Comparison of ENCODE assay signal across 33 cellular contexts in the genomic region with DNA sequence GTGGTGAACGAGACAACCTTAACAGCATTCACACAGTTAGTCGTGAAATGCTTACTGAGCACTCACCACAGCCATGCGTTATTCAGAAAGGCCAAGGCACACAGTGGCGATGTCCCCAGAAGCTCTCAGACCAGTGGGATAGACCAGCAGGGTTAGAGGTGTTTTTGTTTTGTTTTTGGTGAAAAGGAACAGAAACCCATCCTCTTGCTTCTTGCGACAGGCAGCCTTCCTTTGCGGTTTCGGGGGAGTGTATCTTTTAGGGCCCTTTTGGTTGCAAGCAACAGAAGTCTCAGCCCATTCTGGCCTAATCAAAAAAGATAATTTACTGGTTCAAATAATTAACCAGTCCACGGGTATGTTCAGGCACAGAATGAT. TPM values are rescaled to one million over a fixed set of nuclear protein-coding genes. Genes with fewer than 3 reads are reported as not detected.
DNase-seq lines count a peak whose midpoint lies in the region; ATAC-seq, FAIRE-seq and TF ChIP-seq lines count a peak whose summit lies in the region.
"Had no signal": no experiment of that assay in that cellular context is flagged by ENCODE, and none has a peak within 500 bp of the region (broad histone marks: within the 10 kb centered on the region; RNA-seq: fewer than 3 reads in every experiment).

No MANE protein-coding gene starts in this region.

- H3K4me1 ChIP-seq in K562 (replicated peaks in 1 of 2; ENCODE audit: control insufficient read depth in 2 of 2, insufficient read depth in 2 of 2, low read length in 2 of 2), result peaks cover 0 to 9% of the 10 kb centered on the region in 2 experiments; a peak in 2 of 5 replicates
- peaks cover 39 to 72% of the 10 kb centered on the region in 2 experiments for H3K4me1 ChIP-seq in neutrophil (ENCODE audit: control insufficient read depth in 1 of 2, insufficient read depth in 1 of 2, low read depth in 1 of 2, low read length in 1 of 2)
- no peaks in the 10 kb centered on the region for H3K4me1 ChIP-seq in mesendoderm (ENCODE audit: control insufficient read depth, low read depth, low read length)
- H3K4me1 ChIP-seq: colonic mucosa, esophagus muscularis mucosa had no signal

- H3K27me3 ChIP-seq in K562 (ENCODE audit: control insufficient read depth in 2 of 2, insufficient read depth in 2 of 2, low read length in 2 of 2) (peaks cover 0 to 12% of the 10 kb centered on the region in 2 experiments; a peak in 1 of 5 replicates), neutrophil (no peaks in the 10 kb centered on the region), mesendoderm (ENCODE audit: insufficient read depth, low read length, poor library complexity) (no peaks in the 10 kb centered on the region)
- H3K27me3 ChIP-seq: adrenal gland, brain microvascular endothelial cell, colonic mucosa, hepatocyte, ovary, suprapubic skin had no signal

- peak overlapping the region; percentile 76 for H3K27ac Mint-ChIP-seq in activated CD8-positive, alpha-beta T cell treated with anti-CD3 and anti-CD28 coated beads, Interleukin-2, amount 10 ng/mL, durations not matched to agents 7 days and 5 days
- H3K27ac Mint-ChIP-seq in activated CD8-positive, alpha-beta T cell treated with anti-CD3 and anti-CD28 coated beads for 36 hours, result no peak overlapping the region
- H3K27ac Mint-ChIP-seq: activated T-cell treated with anti-CD3 and anti-CD28 coated beads, Interleukin-2, amount 50 U/mL, for 24 hours; endodermal cell; stimulated activated memory B cell treated with anti-CD40 and anti-IgM and Interleukin-4, amounts not matched to agents 10 μg/mL and 1 μg/mL and 100 μg/mL, for 72 hours had no signal

- in situ Hi-C loops in K562 (cut with MboI), result no loop called here

- H3K79me2 ChIP-seq in K562 (ENCODE audit: control insufficient read depth, insufficient read depth, low read length) (no peaks in the 10 kb centered on the region), mesendoderm (ENCODE audit: control insufficient read depth, insufficient read depth, low read length) (no peaks in the 10 kb centered on the region)
- H3K79me2 ChIP-seq: hepatocyte had no signal

- H3K79me1 ChIP-seq in mesendoderm (ENCODE audit: low read length), result no peaks in the 10 kb centered on the region

- TF ChIP-seq CTCF in activated CD8-positive, alpha-beta T cell treated with anti-CD3 and anti-CD28 coated beads for 36 hours (IDR thresholded peaks at IDR 0.05), result no peak
- no peak for TF ChIP-seq CTCF in NB4 (IDR thresholded peaks at IDR 0.05; ENCODE audit: low read depth, low read length)
- TF ChIP-seq CTCF in K562 (IDR thresholded peaks at IDR 0.05 in 2 of 3, conservative IDR thresholded peaks at IDR 0.05 in 1 of 3; ENCODE audit: insufficient read depth in 2 of 3, low read depth in 1 of 3, low read length in 3 of 3), result no peak
- no peak for TF ChIP-seq CTCF in neutrophil (IDR thresholded peaks at IDR 0.05)

- H3K36me3 Mint-ChIP-seq in activated CD8-positive, alpha-beta T cell treated with anti-CD3 and anti-CD28 coated beads, Interleukin-2, amount 10 ng/mL, durations not matched to agents 7 days and 5 days (ENCODE audit: low read depth), result peaks cover 4% of the 10 kb centered on the region
- H3K36me3 Mint-ChIP-seq in activated CD8-positive, alpha-beta T cell treated with anti-CD3 and anti-CD28 coated beads for 36 hours (ENCODE audit: low read depth), result no peaks in the 10 kb centered on the region
- H3K36me3 Mint-ChIP-seq: naive B cell; stimulated activated memory B cell treated with anti-CD40 and anti-IgM and Interleukin-4, amounts not matched to agents 10 μg/mL and 1 μg/mL and 100 μg/mL, for 72 hours had no signal

- H3K4me2 ChIP-seq in K562 (ENCODE audit: insufficient read depth, low read length), result peak overlapping the region; percentile 42
- H3K4me2 ChIP-seq in mesendoderm (ENCODE audit: low read length), result no peak overlapping the region
- H3K4me2 ChIP-seq: hepatocyte had no signal

- no peak overlapping the region for H4K8ac ChIP-seq in mesendoderm (ENCODE audit: low read depth, low read length)

- H4K20me1 ChIP-seq in K562 (replicated peaks; ENCODE audit: control insufficient read depth, insufficient read depth, low read length), result no peaks in the 10 kb centered on the region

- no peak for DNase-seq in activated CD8-positive, alpha-beta T cell treated with anti-CD3 and anti-CD28 coated beads, Interleukin-2, amount 10 ng/mL, durations not matched to agents 7 days and 5 days
- DNase-seq in activated CD8-positive, alpha-beta T cell treated with anti-CD3 and anti-CD28 coated beads for 36 hours, result no peak
- DNase-seq in NB4 (ENCODE audit: low read depth) (peak; percentile 88), K562 (ENCODE audit: extremely low read depth in 1 of 4, low spot score in 3 of 4) (no peak), kidney tubule cell (ENCODE audit: low spot score) (no peak), mesendoderm (no peak)
- no peak for DNase-seq in NK-92 treated with Interleukin-12 subunit alpha and Interleukin-12 subunit beta, amount 100 ng/mL, for 24 hours (lab: John Stamatoyannopoulos, UW)
- DNase-seq: 8988T; activated CD4-positive, alpha-beta memory T cell treated with anti-CD3 and anti-CD28 coated beads, Interleukin-2, amount 10 ng/mL, durations not matched to agents 7 days and 5 days; activated T-cell treated with anti-CD3 and anti-CD28 coated beads, Interleukin-2, amount 50 U/mL, for 24 hours; brain microvascular endothelial cell; Caco-2; colonic mucosa; endodermal cell; foreskin melanocyte; KG1; naive B cell; NCI-H1092; NCI-H187; NCI-H526; stimulated activated CD4-positive, alpha-beta T cell treated with anti-CD3 and anti-CD28 coated beads, Interleukin-2, amount 100 ng/mL, for 48 hours had no signal

- H3K4ac ChIP-seq in mesendoderm (ENCODE audit: low read depth, low read length), result no peak overlapping the region

- no peak overlapping the region; a peak in 1 of 4 replicates for H3K9ac ChIP-seq in K562 (ENCODE audit: insufficient read depth in 1 of 2, low read depth in 2 of 2, low read length in 2 of 2)
- no peak overlapping the region for H3K9ac ChIP-seq in mesendoderm (ENCODE audit: low read length)

- H4K5ac ChIP-seq in mesendoderm (ENCODE audit: low read length), result no peak overlapping the region

- no peak overlapping the region for H2BK5ac ChIP-seq in mesendoderm (ENCODE audit: low read length)

- no peaks in the 10 kb centered on the region for H3K9me3 Mint-ChIP-seq in activated CD8-positive, alpha-beta T cell treated with anti-CD3 and anti-CD28 coated beads, Interleukin-2, amount 10 ng/mL, durations not matched to agents 7 days and 5 days (ENCODE audit: insufficient read depth)
- H3K9me3 Mint-ChIP-seq in activated CD8-positive, alpha-beta T cell treated with anti-CD3 and anti-CD28 coated beads for 36 hours, result no peaks in the 10 kb centered on the region
- H3K9me3 Mint-ChIP-seq: activated CD4-positive, alpha-beta memory T cell treated with anti-CD3 and anti-CD28 coated beads, Interleukin-2, amount 10 ng/mL, durations not matched to agents 7 days and 5 days; activated T-cell treated with anti-CD3 and anti-CD28 coated beads, Interleukin-2, amount 50 U/mL, for 24 hours; endodermal cell; stimulated activated memory B cell treated with anti-CD40 and anti-IgM and Interleukin-4, amounts not matched to agents 10 μg/mL and 1 μg/mL and 100 μg/mL, for 72 hours had no signal

- no peak for TF ChIP-seq POLR2A in NB4 (IDR thresholded peaks at IDR 0.05; ENCODE audit: extremely low read depth, insufficient read length)
- TF ChIP-seq POLR2A in K562 (conservative IDR thresholded peaks at IDR 0.05), result no peak

- H3K4me3 Mint-ChIP-seq in activated CD8-positive, alpha-beta T cell treated with anti-CD3 and anti-CD28 coated beads, Interleukin-2, amount 10 ng/mL, durations not matched to agents 7 days and 5 days, result no peak overlapping the region
- H3K4me3 Mint-ChIP-seq in activated CD8-positive, alpha-beta T cell treated with anti-CD3 and anti-CD28 coated beads for 36 hours, result no peak overlapping the region
- H3K4me3 Mint-ChIP-seq: activated T-cell treated with anti-CD3 and anti-CD28 coated beads, Interleukin-2, amount 50 U/mL, for 24 hours; endodermal cell; stimulated activated memory B cell treated with anti-CD40 and anti-IgM and Interleukin-4, amounts not matched to agents 10 μg/mL and 1 μg/mL and 100 μg/mL, for 72 hours had no signal

- TF ChIP-seq RAD21 in K562 (CRISPR knock-in tag; conservative IDR thresholded peaks at IDR 0.05 in 1 of 2, IDR thresholded peaks at IDR 0.05 in 1 of 2), result no peak

- no peak for FAIRE-seq in K562 (lab: Jason Lieb, UNC)

- TF ChIP-seq EP300 in K562 (IDR thresholded peaks at IDR 0.05; ENCODE audit: low read length), result no peak

- POLR2A ChIA-PET in activated CD8-positive, alpha-beta T cell treated with anti-CD3 and anti-CD28 coated beads, Interleukin-2, amount 10 ng/mL, durations not matched to agents 7 days and 5 days (lab: Charles Lee), result interaction anchor here (1.4 kb wide), 1 partner anchor 14 kb away, joined by 4 read pairs; no protein-coding TSS in a partner anchor
- POLR2A ChIA-PET in activated CD8-positive, alpha-beta T cell treated with anti-CD3 and anti-CD28 coated beads for 36 hours (lab: Charles Lee), result no interaction called here
- POLR2A ChIA-PET in K562 (lab: Yijun Ruan, JAX), result no interaction called here

- ATAC-seq in activated CD8-positive, alpha-beta T cell treated with anti-CD3 and anti-CD28 coated beads, Interleukin-2, amount 10 ng/mL, durations not matched to agents 7 days and 5 days, result no peak
- no peak for ATAC-seq in activated CD8-positive, alpha-beta T cell treated with anti-CD3 and anti-CD28 coated beads for 36 hours
- peak; percentile 13; the same call in 1 of the 3 replicates for ATAC-seq in K562
- ATAC-seq: activated CD4-positive, CD25-positive, alpha-beta regulatory T cell treated with anti-CD3 and anti-CD28 coated beads, Interleukin-2, amount 50 U/mL, for 24 hours; left lobe of liver; stimulated activated memory B cell treated with anti-CD40 and anti-IgM and Interleukin-4, amounts not matched to agents 10 μg/mL and 1 μg/mL and 100 μg/mL, for 72 hours had no signal

- H2AFZ ChIP-seq in K562 (ENCODE audit: low read depth, low read length), result peak overlapping the region; percentile 76
- H2AFZ ChIP-seq: hepatocyte had no signal

- no peak overlapping the region for H3K56ac ChIP-seq in mesendoderm (ENCODE audit: low read length)

- CTCF ChIA-PET in activated CD8-positive, alpha-beta T cell treated with anti-CD3 and anti-CD28 coated beads, Interleukin-2, amount 10 ng/mL, durations not matched to agents 7 days and 5 days (lab: Charles Lee), result interaction anchor here (1.1 to 9.8 kb wide), 4 partner anchors 8 to 61 kb away, joined by 3 to 102 read pairs (median 4); no protein-coding TSS in a partner anchor
- CTCF ChIA-PET in activated CD8-positive, alpha-beta T cell treated with anti-CD3 and anti-CD28 coated beads for 36 hours (lab: Charles Lee), result interaction anchor here (2.0 to 3.0 kb wide), 2 partner anchors 19 to 30 kb away, joined by 9 to 20 read pairs; no protein-coding TSS in a partner anchor
- CTCF ChIA-PET in K562 (lab: Yijun Ruan, JAX; ENCODE audit: low intra/inter-chr PET ratio), result no interaction called here

- BruUV-seq in K562 (replicated peaks; lab: Mats Ljungman, UMichigan), result no TSS peak

- no peaks in the 10 kb centered on the region for H3K36me3 ChIP-seq in K562 (ENCODE audit: control insufficient read depth, insufficient read depth, low read length)
- no peaks in the 10 kb centered on the region for H3K36me3 ChIP-seq in neutrophil
- no peaks in the 10 kb centered on the region for H3K36me3 ChIP-seq in mesendoderm (ENCODE audit: control insufficient read depth, insufficient read depth, low read length)
- H3K36me3 ChIP-seq: adrenal gland, brain microvascular endothelial cell, colonic mucosa, esophagus muscularis mucosa, ovary, suprapubic skin had no signal

- no peak overlapping the region for H2AK5ac ChIP-seq in mesendoderm (ENCODE audit: low read length)

- H3K4me3 ChIP-seq in NB4 (ENCODE audit: low read depth, low read length) (no peak overlapping the region), K562 (no peak overlapping the region), neutrophil (ENCODE audit: low read depth in 1 of 2, low read length in 1 of 2) (peak overlapping the region; percentile 51 to 60), mesendoderm (ENCODE audit: low read length) (no peak overlapping the region)
- H3K4me3 ChIP-seq: adrenal gland, colonic mucosa, esophagus muscularis mucosa, hepatocyte, ovary, suprapubic skin had no signal

- H3K18ac ChIP-seq in mesendoderm (ENCODE audit: low read length), result no peak overlapping the region

- H3K23ac ChIP-seq in mesendoderm (ENCODE audit: low read length), result no peak overlapping the region

- WGBS in K562 (ENCODE audit: insufficient coverage, low coverage, missing lambda C conversion rate), result 12% methylated on average over 6 of the region's 8 CpGs
- WGBS in mesendoderm (ENCODE audit: extremely low coverage, insufficient coverage, low lambda C conversion rate), result no CpG with 5 or more reads among the region's 8 CpGs

- H3K4me1 Mint-ChIP-seq in activated CD8-positive, alpha-beta T cell treated with anti-CD3 and anti-CD28 coated beads, Interleukin-2, amount 10 ng/mL, durations not matched to agents 7 days and 5 days (ENCODE audit: low read depth), result peaks cover 53% of the 10 kb centered on the region
- H3K4me1 Mint-ChIP-seq in activated CD8-positive, alpha-beta T cell treated with anti-CD3 and anti-CD28 coated beads for 36 hours (ENCODE audit: low read depth), result peaks cover 20% of the 10 kb centered on the region

- H3K9me1 ChIP-seq in K562 (ENCODE audit: control insufficient read depth, insufficient read depth, low read length), result no peaks in the 10 kb centered on the region

- intact Hi-C loops in activated CD8-positive, alpha-beta T cell treated with anti-CD3 and anti-CD28 coated beads for 36 hours (cut with micrococcal nuclease), result no loop called here
- intact Hi-C loops in K562 (cut with micrococcal nuclease), result no loop called here

- H2BK15ac ChIP-seq in mesendoderm (replicated peaks; ENCODE audit: low read depth), result no peak overlapping the region

- H3K27me3 Mint-ChIP-seq in activated CD8-positive, alpha-beta T cell treated with anti-CD3 and anti-CD28 coated beads, Interleukin-2, amount 10 ng/mL, durations not matched to agents 7 days and 5 days (ENCODE audit: low read depth), result peaks cover 3% of the 10 kb centered on the region
- no peaks in the 10 kb centered on the region for H3K27me3 Mint-ChIP-seq in activated CD8-positive, alpha-beta T cell treated with anti-CD3 and anti-CD28 coated beads for 36 hours
- H3K27me3 Mint-ChIP-seq: activated CD4-positive, alpha-beta memory T cell treated with anti-CD3 and anti-CD28 coated beads, Interleukin-2, amount 10 ng/mL, durations not matched to agents 7 days and 5 days; activated T-cell treated with anti-CD3 and anti-CD28 coated beads, Interleukin-2, amount 50 U/mL, for 24 hours; stimulated activated memory B cell treated with anti-CD40 and anti-IgM and Interleukin-4, amounts not matched to agents 10 μg/mL and 1 μg/mL and 100 μg/mL, for 72 hours had no signal

- H3K27ac ChIP-seq in K562 (ENCODE audit: extremely low read depth, low read depth, low read length), result no peak overlapping the region
- H3K27ac ChIP-seq in neutrophil, result peak overlapping the region; percentile 90
- no peak overlapping the region for H3K27ac ChIP-seq in mesendoderm (ENCODE audit: low read depth, low read length)
- H3K27ac ChIP-seq: brain microvascular endothelial cell, colonic mucosa, esophagus muscularis mucosa, hepatocyte, ovary, suprapubic skin had no signal

- H3K9me3 ChIP-seq in K562 (replicated peaks; ENCODE audit: control insufficient read depth, insufficient read depth, low read depth, low read length) (no peaks in the 10 kb centered on the region), neutrophil (no peaks in the 10 kb centered on the region)
- H3K9me3 ChIP-seq: adrenal gland, Caco-2, colonic mucosa, esophagus muscularis mucosa, ovary, suprapubic skin had no signal

- H2BK120ac ChIP-seq in mesendoderm (ENCODE audit: low read depth, low read length), result no peak overlapping the region

RNA-seq across cellular contexts. Expression of a gene that starts 4.7 kb away (rescaled TPM):
- 100 to 1,000 TPM; 136 to 143 TPM for total RNA-seq in activated CD8-positive, alpha-beta T cell treated with anti-CD3 and anti-CD28 coated beads, Interleukin-2, amount 10 ng/mL, durations not matched to agents 7 days and 5 days
- 10 to 100 TPM; 46.7 to 52.6 TPM for total RNA-seq in activated CD8-positive, alpha-beta T cell treated with anti-CD3 and anti-CD28 coated beads for 36 hours
- 0.21 TPM in 1 of 2 replicates, not detected in the other for total RNA-seq in K562 (2011; cell fraction: chromatin; rRNA removed; ENCODE audit: low replicate concordance)
- not detected in 2 replicates for total RNA-seq in K562 (2011; cell fraction: nucleolus; rRNA removed)
- total RNA-seq in K562 (2011; cell fraction: nucleoplasm; rRNA removed), result 0.99 TPM in 1 of 2 replicates, not detected in the other
- total RNA-seq in K562 (2014; rRNA removed), result not detected in 2 replicates
- total RNA-seq in K562 (2014; rRNA removed; fragmentation: Illumina TruSeq; extraction: Trizol), result not detected in 2 replicates
- not detected in 2 replicates for total RNA-seq in K562 (2015; rRNA removed; fragmentation: Illumina TruSeq; extraction: Trizol)
- total RNA-seq in K562 (2021), result not detected in 2 replicates
- polyA plus RNA-seq in K562 (2011; rRNA removed), result not detected in 2 replicates
- polyA plus RNA-seq in K562 (2011; cell fraction: cytosol; rRNA removed), result 0.03 TPM in 1 of 2 replicates, not detected in the other
- 0.06 TPM in 1 of 2 replicates, not detected in the other for polyA plus RNA-seq in K562 (2011; cell fraction: nucleus; rRNA removed)
- polyA plus RNA-seq in K562 (2012), result 0.37 TPM in 1 of 2 replicates, not detected in the other
- not detected in 2 replicates for polyA plus RNA-seq in K562 (2014; fragmentation: Illumina TruSeq; extraction: Trizol)
- polyA plus RNA-seq in K562 (2014; fragmentation: Nextera tagmentation; extraction: Ambion mirVana), result not detected
- not detected in 2 replicates for polyA plus RNA-seq in K562 (2014; rRNA removed)
- not detected in 2 replicates for polyA minus RNA-seq in K562 (2011; rRNA and poly(A)+ RNA removed)
- polyA minus RNA-seq in K562 (2011; cell fraction: cytosol; rRNA and poly(A)+ RNA removed), result not detected in 2 replicates
- polyA minus RNA-seq in K562 (2011; cell fraction: nucleus; rRNA and poly(A)+ RNA removed), result not detected in 2 replicates
- not detected for polyA plus RNA-seq in mesendoderm (2013, experiment 1 of 2)
- polyA plus RNA-seq in mesendoderm (2013, experiment 2 of 2), result not detected
- total RNA-seq: Caco-2, endodermal cell, hepatocyte, OCI-LY7, urinary bladder had no signal
- polyA plus RNA-seq: hepatocyte had no signal

RNA-seq across cellular contexts. Expression of a gene that starts 30.9 kb away (rescaled TPM):
- total RNA-seq in activated CD8-positive, alpha-beta T cell treated with anti-CD3 and anti-CD28 coated beads, Interleukin-2, amount 10 ng/mL, durations not matched to agents 7 days and 5 days, result not detected
- not detected for total RNA-seq in activated CD8-positive, alpha-beta T cell treated with anti-CD3 and anti-CD28 coated beads for 36 hours
- not detected in 2 replicates for total RNA-seq in K562 (2011; cell fraction: chromatin; rRNA removed; ENCODE audit: low replicate concordance)
- not detected in 2 replicates for total RNA-seq in K562 (2011; cell fraction: nucleolus; rRNA removed)
- total RNA-seq in K562 (2011; cell fraction: nucleoplasm; rRNA removed), result not detected in 2 replicates
- not detected in 2 replicates for total RNA-seq in K562 (2014; rRNA removed)
- not detected in 2 replicates for total RNA-seq in K562 (2014; rRNA removed; fragmentation: Illumina TruSeq; extraction: Trizol)
- total RNA-seq in K562 (2015; rRNA removed; fragmentation: Illumina TruSeq; extraction: Trizol), result not detected in 2 replicates
- total RNA-seq in K562 (2021), result 7.0 and 8.5 TPM in 2 replicates
- polyA plus RNA-seq in K562 (2011; rRNA removed), result not detected in 2 replicates
- polyA plus RNA-seq in K562 (2011; cell fraction: cytosol; rRNA removed), result not detected in 2 replicates
- not detected in 2 replicates for polyA plus RNA-seq in K562 (2011; cell fraction: nucleus; rRNA removed)
- not detected in 2 replicates for polyA plus RNA-seq in K562 (2012)
- polyA plus RNA-seq in K562 (2014; fragmentation: Illumina TruSeq; extraction: Trizol), result not detected in 2 replicates
- under 1 TPM in 1 of 2 experiments, not detected in 1; 0.03 TPM for polyA plus RNA-seq in K562 (2014; fragmentation: Nextera tagmentation; extraction: Ambion mirVana)
- polyA plus RNA-seq in K562 (2014; rRNA removed), result not detected in 2 replicates
- polyA minus RNA-seq in K562 (2011; rRNA and poly(A)+ RNA removed), result not detected in 2 replicates
- polyA minus RNA-seq in K562 (2011; cell fraction: cytosol; rRNA and poly(A)+ RNA removed), result not detected in 2 replicates
- polyA minus RNA-seq in K562 (2011; cell fraction: nucleus; rRNA and poly(A)+ RNA removed), result not detected in 2 replicates
- polyA plus RNA-seq in mesendoderm (2013, experiment 1 of 2), result not detected
- not detected for polyA plus RNA-seq in mesendoderm (2013, experiment 2 of 2)
- total RNA-seq: activated CD4-positive, alpha-beta memory T cell treated with anti-CD3 and anti-CD28 coated beads, Interleukin-2, amount 10 ng/mL, durations not matched to agents 7 days and 5 days; Caco-2; endodermal cell; mesenteric fat pad; OCI-LY7; suprapubic skin; urinary bladder had no signal
- polyA plus RNA-seq: urinary bladder had no signal

RNA-seq across cellular contexts. Expression of a gene that starts 54.9 kb away (rescaled TPM):
- under 1 TPM; 0.11 to 0.13 TPM for total RNA-seq in activated CD8-positive, alpha-beta T cell treated with anti-CD3 and anti-CD28 coated beads, Interleukin-2, amount 10 ng/mL, durations not matched to agents 7 days and 5 days
- total RNA-seq in activated CD8-positive, alpha-beta T cell treated with anti-CD3 and anti-CD28 coated beads for 36 hours, result not detected
- total RNA-seq in K562 (2011; cell fraction: chromatin; rRNA removed; ENCODE audit: low replicate concordance), result not detected in 2 replicates
- total RNA-seq in K562 (2011; cell fraction: nucleolus; rRNA removed), result not detected in 2 replicates
- not detected in 2 replicates for total RNA-seq in K562 (2011; cell fraction: nucleoplasm; rRNA removed)
- not detected in 2 replicates for total RNA-seq in K562 (2014; rRNA removed)
- total RNA-seq in K562 (2014; rRNA removed; fragmentation: Illumina TruSeq; extraction: Trizol), result not detected in 2 replicates
- not detected in 2 replicates for total RNA-seq in K562 (2015; rRNA removed; fragmentation: Illumina TruSeq; extraction: Trizol)
- total RNA-seq in K562 (2021), result not detected in 2 replicates
- polyA plus RNA-seq in K562 (2011; rRNA removed), result not detected in 2 replicates
- polyA plus RNA-seq in K562 (2011; cell fraction: cytosol; rRNA removed), result not detected in 2 replicates
- polyA plus RNA-seq in K562 (2011; cell fraction: nucleus; rRNA removed), result not detected in 2 replicates
- polyA plus RNA-seq in K562 (2012), result not detected in 2 replicates
- not detected in 2 replicates for polyA plus RNA-seq in K562 (2014; fragmentation: Illumina TruSeq; extraction: Trizol)
- polyA plus RNA-seq in K562 (2014; fragmentation: Nextera tagmentation; extraction: Ambion mirVana), result not detected
- not detected in 2 replicates for polyA plus RNA-seq in K562 (2014; rRNA removed)
- not detected in 2 replicates for polyA minus RNA-seq in K562 (2011; rRNA and poly(A)+ RNA removed)
- not detected in 2 replicates for polyA minus RNA-seq in K562 (2011; cell fraction: cytosol; rRNA and poly(A)+ RNA removed)
- not detected in 2 replicates for polyA minus RNA-seq in K562 (2011; cell fraction: nucleus; rRNA and poly(A)+ RNA removed)
- 0.37 TPM for polyA plus RNA-seq in mesendoderm (2013, experiment 1 of 2)
- polyA plus RNA-seq in mesendoderm (2013, experiment 2 of 2), result 0.39 TPM
- total RNA-seq: Caco-2 had no signal

Comparison
In these comparisons a context has a peak if more than half of its experiments do, and no peak if none do; other contexts are left out.
1. H3K4me3 ChIP-seq: peak in neutrophil (2 of 2); none in NB4 (single experiment), K562 (single experiment) and mesendoderm (single experiment).
2. RNA of a gene that starts 4.7 kb away (total RNA-seq): 136 to 143 TPM in activated CD8-positive, alpha-beta T cell treated with anti-CD3 and anti-CD28 coated beads, Interleukin-2, amount 10 ng/mL, durations not matched to agents 7 days and 5 days and 46.7 to 52.6 TPM in activated CD8-positive, alpha-beta T cell treated with anti-CD3 and anti-CD28 coated beads for 36 hours; 0.21 to 0.99 TPM in K562; every median in the first group is over 10 times any median in the second.